Comparison of ENCODE assay signal across 13 cellular contexts in genomic region chr6:113120214-113120576, GRCh38.
DNase-seq lines count a peak whose midpoint lies in the region; ATAC-seq and TF ChIP-seq lines count a peak whose summit lies in the region.
"Had no signal": no experiment of that assay in that cellular context is flagged by ENCODE, and none has a peak within 500 bp of the region (broad histone marks: within the 10 kb centered on the region; RNA-seq: fewer than 3 reads in every experiment).

No MANE protein-coding gene starts in this region.

- TF ChIP-seq POLR2A in transverse colon (IDR thresholded peaks at IDR 0.05) = no peak

- no peaks in the 10 kb centered on the region for H3K9me3 ChIP-seq in RWPE2 (ENCODE audit: severe bottlenecking)
- H3K9me3 ChIP-seq in transverse colon = peaks cover 0 to 3% of the 10 kb centered on the region in 2 donors
- H3K9me3 ChIP-seq: adrenal gland, neutrophil had no signal

- H3K36me3 ChIP-seq in RWPE2 (ENCODE audit: low read depth) (no peaks in the 10 kb centered on the region), transverse colon (no peaks in the 10 kb centered on the region)
- H3K36me3 ChIP-seq: adrenal gland, neutrophil had no signal

- H3K27me3 ChIP-seq in RWPE2 (ENCODE audit: insufficient read depth, poor library complexity, severe bottlenecking) = no peaks in the 10 kb centered on the region
- H3K27me3 ChIP-seq in transverse colon = no peaks in the 10 kb centered on the region
- H3K27me3 ChIP-seq: adrenal gland, neutrophil had no signal

- H3K27me3 Mint-ChIP-seq in natural killer cell treated with Interleukin-12 subunit alpha and Interleukin-12 subunit beta and Interleukin-15 and Interleukin-18, amount 100 ng/mL, for 72 hours = no peaks in the 10 kb centered on the region
- H3K27me3 Mint-ChIP-seq: activated CD4-positive, alpha-beta T cell treated with anti-CD3 and anti-CD28 coated beads, Interleukin-2, amount 10 ng/mL, durations not matched to agents 7 days and 5 days had no signal

- H3K27ac Mint-ChIP-seq in natural killer cell treated with Interleukin-12 subunit alpha and Interleukin-12 subunit beta and Interleukin-15 and Interleukin-18, amount 100 ng/mL, for 72 hours = no peak overlapping the region
- H3K27ac Mint-ChIP-seq: activated CD4-positive, alpha-beta T cell treated with anti-CD3 and anti-CD28 coated beads, Interleukin-2, amount 10 ng/mL, durations not matched to agents 7 days and 5 days had no signal

- H3K27ac ChIP-seq in RWPE2 (ENCODE audit: poor library complexity, severe bottlenecking) (peak overlapping the region; percentile 92), transverse colon (no peak overlapping the region)
- H3K27ac ChIP-seq: adrenal gland, neutrophil had no signal

- TF ChIP-seq EP300 in transverse colon (IDR thresholded peaks at IDR 0.05; ENCODE audit: low read depth) = no peak

- H3K4me3 Mint-ChIP-seq in natural killer cell treated with Interleukin-12 subunit alpha and Interleukin-12 subunit beta and Interleukin-15 and Interleukin-18, amount 100 ng/mL, for 72 hours = no peak overlapping the region
- H3K4me3 Mint-ChIP-seq: activated CD4-positive, alpha-beta T cell treated with anti-CD3 and anti-CD28 coated beads, Interleukin-2, amount 10 ng/mL, durations not matched to agents 7 days and 5 days had no signal

- TF ChIP-seq CTCF in RWPE2 (IDR thresholded peaks at IDR 0.05; ENCODE audit: poor library complexity, severe bottlenecking) (no peak), fibroblast of mammary gland (conservative IDR thresholded peaks at IDR 0.05; ENCODE audit: control insufficient read depth, insufficient read depth, low read depth, low read length) (no peak), transverse colon (IDR thresholded peaks at IDR 0.05) (no peak)

- H3K4me3 ChIP-seq in RWPE2 (ENCODE audit: severe bottlenecking) (no peak overlapping the region), fibroblast of mammary gland (ENCODE audit: control insufficient read depth, low read depth, low read length) (no peak overlapping the region), transverse colon (no peak overlapping the region)
- H3K4me3 ChIP-seq: adrenal gland had no signal

- no peaks in the 10 kb centered on the region for H3K4me1 Mint-ChIP-seq in natural killer cell treated with Interleukin-12 subunit alpha and Interleukin-12 subunit beta and Interleukin-15 and Interleukin-18, amount 100 ng/mL, for 72 hours (ENCODE audit: low read depth in 2 of 2)
- H3K4me1 Mint-ChIP-seq: activated CD4-positive, alpha-beta T cell treated with anti-CD3 and anti-CD28 coated beads, Interleukin-2, amount 10 ng/mL, durations not matched to agents 7 days and 5 days had no signal

- in situ Hi-C loops in transverse colon (cut with MboI; ENCODE audit: low pct_ligation_motif_present in 1 of 4, low pct_unique_long_range_greater_than_20kb in 1 of 4, low sequenced_read_pairs in 3 of 4) = no loop called here

- H3K36me3 Mint-ChIP-seq in natural killer cell treated with Interleukin-12 subunit alpha and Interleukin-12 subunit beta and Interleukin-15 and Interleukin-18, amount 100 ng/mL, for 72 hours = peaks cover 9% of the 10 kb centered on the region

- DNase-seq in H4 (ENCODE audit: low spot score) (peak; percentile 89), RWPE2 (ENCODE audit: low spot score) (no peak), fibroblast of mammary gland (ENCODE audit: low read depth) (peak; percentile 96), sciatic nerve (ENCODE audit: low spot score) (no peak), transverse colon (no peak), T-helper 2 cell (no peak)
- no peak for DNase-seq in natural killer cell treated with Interleukin-12 subunit alpha and Interleukin-12 subunit beta and Interleukin-15 and Interleukin-18, amount 100 ng/mL, for 72 hours (ENCODE audit: low spot score)
- DNase-seq: activated CD4-positive, alpha-beta T cell treated with anti-CD3 and anti-CD28 coated beads, Interleukin-2, amount 10 ng/mL, durations not matched to agents 7 days and 5 days; GF-D8; MM.1S had no signal

- H3K4me1 ChIP-seq in RWPE2 (ENCODE audit: insufficient read depth, poor library complexity, severe bottlenecking) (peaks cover 37% of the 10 kb centered on the region), transverse colon (no peaks in the 10 kb centered on the region)
- H3K4me1 ChIP-seq: adrenal gland had no signal

- WGBS in transverse colon (ENCODE audit: low coverage in 1 of 2), 2 donors = 73 to 86% methylated on average over 2 of the region's 2 CpGs

- intact Hi-C loops in sciatic nerve (cut with DNase I) = no loop called here
- intact Hi-C loops in transverse colon (cut with DNase I; ENCODE audit: low total_unique reads) = no loop called here

- peaks cover 13% of the 10 kb centered on the region for H3K9me3 Mint-ChIP-seq in natural killer cell treated with Interleukin-12 subunit alpha and Interleukin-12 subunit beta and Interleukin-15 and Interleukin-18, amount 100 ng/mL, for 72 hours
- H3K9me3 Mint-ChIP-seq: activated CD4-positive, alpha-beta T cell treated with anti-CD3 and anti-CD28 coated beads, Interleukin-2, amount 10 ng/mL, durations not matched to agents 7 days and 5 days had no signal

- ATAC-seq in RWPE2 (ENCODE audit: low read depth) (peak; percentile 58), sciatic nerve (peak; percentile 57), HG03378 (IDR thresholded peaks at IDR 0.05; ENCODE audit: unreplicated experiment) (no peak)
- ATAC-seq in natural killer cell treated with Interleukin-12 subunit alpha and Interleukin-12 subunit beta and Interleukin-15 and Interleukin-18, amount 100 ng/mL, for 72 hours = no peak

Comparison
In these comparisons a context has a peak if more than half of its experiments do, and no peak if none do; other contexts are left out.
1. DNase-seq: peak in H4 (single experiment) and fibroblast of mammary gland (single experiment); none in RWPE2 (single experiment), sciatic nerve (single experiment), natural killer cell treated with Interleukin-12 subunit alpha and Interleukin-12 subunit beta and Interleukin-15 and Interleukin-18, amount 100 ng/mL, for 72 hours (single experiment), transverse colon (single experiment) and T-helper 2 cell (0 of 5).
2. ATAC-seq: peak in RWPE2 (single experiment) and sciatic nerve (single experiment); none in HG03378 (single experiment) and natural killer cell treated with Interleukin-12 subunit alpha and Interleukin-12 subunit beta and Interleukin-15 and Interleukin-18, amount 100 ng/mL, for 72 hours (0 of 2).